Comparison of ENCODE assay signal across 8 cellular contexts in genomic region chr20:62921119-62921687, GRCh38. TPM values are rescaled to one million over a fixed set of nuclear protein-coding genes. Genes with fewer than 3 reads are reported as not detected.
DNase-seq lines count a peak whose midpoint lies in the region; ATAC-seq and TF ChIP-seq lines count a peak whose summit lies in the region.

No MANE protein-coding gene starts in this region.

- intact Hi-C loops in CD4-positive, alpha-beta T cell (cut with DNase I, micrococcal nuclease): no loop called here

- no peaks in the 10 kb centered on the region for H3K9me3 Mint-ChIP-seq in CD4-positive, alpha-beta T cell

- ATAC-seq in CD4-positive, alpha-beta T cell (ENCODE audit: poor library complexity): peak; percentile 67

- H3K4me3 Mint-ChIP-seq in CD4-positive, alpha-beta T cell: peak overlapping the region; percentile 86

- no peak overlapping the region for H3K4me3 ChIP-seq in fibroblast of the aortic adventitia (ENCODE audit: low read depth, low read length)

- H3K9me3 ChIP-seq in CD4-positive, alpha-beta T cell (ENCODE audit: control insufficient read depth, low read length): no peaks in the 10 kb centered on the region

- peak overlapping the region; percentile 1 for H3K27ac ChIP-seq in CD4-positive, alpha-beta T cell (ENCODE audit: low read depth, low read length)

- H3K27me3 ChIP-seq in CD4-positive, alpha-beta T cell (ENCODE audit: control insufficient read depth, insufficient read depth, low read length): no peaks in the 10 kb centered on the region

- H3K27me3 Mint-ChIP-seq in CD4-positive, alpha-beta T cell: no peaks in the 10 kb centered on the region

- TF ChIP-seq CTCF in CD4-positive, alpha-beta T cell (IDR thresholded peaks at IDR 0.05): peak; percentile 66
- peak; percentile 74 for TF ChIP-seq CTCF in fibroblast of the aortic adventitia (IDR thresholded peaks at IDR 0.05; ENCODE audit: insufficient read depth, low read length)

- POLR2A ChIA-PET in CD4-positive, alpha-beta T cell (lab: Charles Lee): interaction anchor here (2.6 to 5.6 kb wide), 2 partner anchors 16 to 33 kb away, joined by 9 to 40 read pairs; partner anchors contain the start of gene GID8
- POLR2A ChIA-PET in HEK293T (lab: Yijun Ruan, JAX): no interaction called here

- DNase-seq in CD4-positive, alpha-beta T cell: peak in 9 of 10 experiments; percentile 32 to 54 (median 51)
- DNase-seq in HEK293T (ENCODE audit: extremely low spot score): peak; percentile 75
- DNase-seq in RKO (ENCODE audit: low spot score): peak; percentile 86
- DNase-seq in activated T-helper 1 cell treated with Interleukin-2 at 50 U/mL for 16 hours (ENCODE audit: low read depth): peak; percentile 35
- DNase-seq in fibroblast of the aortic adventitia (ENCODE audit: low read depth): peak; percentile 45
- DNase-seq in retina: peak; percentile 59
- DNase-seq in inferior parietal cortex (ENCODE audit: extremely low spot score): no peak
- no peak for DNase-seq in foreskin melanocyte

- CTCF ChIA-PET in CD4-positive, alpha-beta T cell (lab: Charles Lee): interaction anchor here (1.2 to 5.3 kb wide), 5 partner anchors 14 to 21 kb away, joined by 3 to 38 read pairs (median 11); partner anchors contain the start of gene GID8
- CTCF ChIA-PET in HEK293T (lab: Yijun Ruan, JAX): interaction anchor here (0.6 to 1.1 kb wide), 5 partner anchors 18 to 297 kb away, joined by 3 to 5 read pairs (median 3); no protein-coding TSS in a partner anchor

- H3K36me3 Mint-ChIP-seq in CD4-positive, alpha-beta T cell (ENCODE audit: low read depth): peaks cover 7% of the 10 kb centered on the region

- H3K4me1 Mint-ChIP-seq in CD4-positive, alpha-beta T cell (ENCODE audit: low read depth): peaks cover 89% of the 10 kb centered on the region

- peak overlapping the region; percentile 82 for H3K27ac Mint-ChIP-seq in CD4-positive, alpha-beta T cell

TF ChIP-seq in HEK293T, 16 proteins besides CTCF, POLR2A, EP300 and RAD21:
- TF ChIP-seq BHLHE40 (IDR thresholded peaks at IDR 0.05; ENCODE audit: borderline replicate concordance) (no peak), PKNOX1 (IDR thresholded peaks at IDR 0.05) (peak; percentile 57), FOXA1 (IDR thresholded peaks at IDR 0.05) (no peak), NFRKB (IDR thresholded peaks at IDR 0.05) (no peak)

RNA-seq across cellular contexts. Expression of gene DIDO1, which starts 5.1 kb away (rescaled TPM):
- 10 to 100 TPM; 51.9 to 54.3 TPM for total RNA-seq in CD4-positive, alpha-beta T cell
- 48.4 TPM in 2 replicates for total RNA-seq in fibroblast of the aortic adventitia (ENCODE audit: low replicate concordance)

RNA-seq across cellular contexts. Expression of gene GID8, which starts 16.7 kb away (rescaled TPM):
- 10 to 100 TPM; 39.6 to 46.1 TPM for total RNA-seq in CD4-positive, alpha-beta T cell
- 27.7 and 35.4 TPM in 2 replicates for total RNA-seq in fibroblast of the aortic adventitia (ENCODE audit: low replicate concordance)

RNA-seq across cellular contexts. Expression of gene SLC17A9, which starts 31.3 kb away (rescaled TPM):
- 1 to 10 TPM; 3.5 to 5.5 TPM for total RNA-seq in CD4-positive, alpha-beta T cell
- 0.41 and 2.0 TPM in 2 replicates for total RNA-seq in fibroblast of the aortic adventitia (ENCODE audit: low replicate concordance)

RNA-seq across cellular contexts. Expression of gene TCFL5, which starts 59.6 kb away (rescaled TPM):
- 1 to 10 TPM; 5.9 to 6.3 TPM for total RNA-seq in CD4-positive, alpha-beta T cell
- 23.7 and 27.9 TPM in 2 replicates for total RNA-seq in fibroblast of the aortic adventitia (ENCODE audit: low replicate concordance)

Comparison
In these comparisons a context has a peak if more than half of its experiments do, and no peak if none do; other contexts are left out.
1. DNase-seq: peak in CD4-positive, alpha-beta T cell (9 of 10), HEK293T (single experiment), RKO (single experiment), activated T-helper 1 cell treated with Interleukin-2 at 50 U/mL for 16 hours (single experiment), fibroblast of the aortic adventitia (single experiment) and retina (single experiment); none in inferior parietal cortex (single experiment) and foreskin melanocyte (single experiment).